Comparison of ENCODE assay signal across 1 cellular context in the genomic region with DNA sequence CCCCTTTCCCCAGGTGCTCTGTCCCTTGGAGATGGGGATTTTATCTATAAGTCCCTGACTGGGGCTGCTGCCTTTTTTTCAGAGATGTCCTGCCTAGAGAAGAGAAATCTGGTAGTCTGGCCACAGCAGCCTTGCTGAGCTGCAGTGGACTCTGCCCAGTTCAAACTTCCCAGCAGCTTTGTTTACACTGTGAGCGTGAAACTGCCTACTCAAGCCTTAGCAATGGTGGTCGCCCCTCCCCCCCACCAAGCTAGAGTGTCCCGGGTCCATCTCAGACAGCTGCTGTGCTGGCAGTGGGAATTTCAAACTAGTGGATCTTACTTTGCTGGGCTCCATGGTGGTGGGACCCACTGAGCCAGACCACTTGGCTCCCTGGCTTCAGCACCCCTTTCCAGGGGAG.
A peak's percentile ranks its signal among the peaks of the same experiment; 100 is the strongest.
TF ChIP-seq lines count a peak whose summit lies in the region.

No MANE protein-coding gene starts in this region.

TF ChIP-seq in HepG2, 621 proteins besides CTCF, POLR2A, EP300 and RAD21 (continued from another document and continues in another):
- TF ChIP-seq, protein P1, sequence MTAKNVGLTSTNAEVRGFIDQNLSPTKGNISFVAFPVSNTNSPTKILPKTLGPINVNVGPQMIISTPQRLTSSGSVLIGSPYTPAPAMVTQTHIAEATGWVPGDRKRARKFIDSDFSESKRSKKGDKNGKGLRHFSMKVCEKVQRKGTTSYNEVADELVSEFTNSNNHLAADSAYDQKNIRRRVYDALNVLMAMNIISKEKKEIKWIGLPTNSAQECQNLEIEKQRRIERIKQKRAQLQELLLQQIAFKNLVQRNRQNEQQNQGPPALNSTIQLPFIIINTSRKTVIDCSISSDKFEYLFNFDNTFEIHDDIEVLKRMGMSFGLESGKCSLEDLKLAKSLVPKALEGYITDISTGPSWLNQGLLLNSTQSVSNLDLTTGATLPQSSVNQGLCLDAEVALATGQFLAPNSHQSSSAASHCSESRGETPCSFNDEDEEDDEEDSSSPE (CRISPR knock-in tag; IDR thresholded peaks at IDR 0.05): 0 out of 2 replicates have a peak, but pooled peaks have one; percentile 32
- TF ChIP-seq, protein P2, sequence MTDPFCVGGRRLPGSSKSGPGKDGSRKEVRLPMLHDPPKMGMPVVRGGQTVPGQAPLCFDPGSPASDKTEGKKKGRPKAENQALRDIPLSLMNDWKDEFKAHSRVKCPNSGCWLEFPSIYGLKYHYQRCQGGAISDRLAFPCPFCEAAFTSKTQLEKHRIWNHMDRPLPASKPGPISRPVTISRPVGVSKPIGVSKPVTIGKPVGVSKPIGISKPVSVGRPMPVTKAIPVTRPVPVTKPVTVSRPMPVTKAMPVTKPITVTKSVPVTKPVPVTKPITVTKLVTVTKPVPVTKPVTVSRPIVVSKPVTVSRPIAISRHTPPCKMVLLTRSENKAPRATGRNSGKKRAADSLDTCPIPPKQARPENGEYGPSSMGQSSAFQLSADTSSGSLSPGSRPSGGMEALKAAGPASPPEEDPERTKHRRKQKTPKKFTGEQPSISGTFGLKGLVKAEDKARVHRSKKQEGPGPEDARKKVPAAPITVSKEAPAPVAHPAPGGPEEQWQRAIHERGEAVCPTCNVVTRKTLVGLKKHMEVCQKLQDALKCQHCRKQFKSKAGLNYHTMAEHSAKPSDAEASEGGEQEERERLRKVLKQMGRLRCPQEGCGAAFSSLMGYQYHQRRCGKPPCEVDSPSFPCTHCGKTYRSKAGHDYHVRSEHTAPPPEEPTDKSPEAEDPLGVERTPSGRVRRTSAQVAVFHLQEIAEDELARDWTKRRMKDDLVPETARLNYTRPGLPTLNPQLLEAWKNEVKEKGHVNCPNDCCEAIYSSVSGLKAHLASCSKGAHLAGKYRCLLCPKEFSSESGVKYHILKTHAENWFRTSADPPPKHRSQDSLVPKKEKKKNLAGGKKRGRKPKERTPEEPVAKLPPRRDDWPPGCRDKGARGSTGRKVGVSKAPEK (CRISPR knock-in tag; IDR thresholded peaks at IDR 0.05; ENCODE audit: borderline replicate concordance): peak; percentile 75; the same call in 1 of the 2 replicates
- TF ChIP-seq, protein P3, sequence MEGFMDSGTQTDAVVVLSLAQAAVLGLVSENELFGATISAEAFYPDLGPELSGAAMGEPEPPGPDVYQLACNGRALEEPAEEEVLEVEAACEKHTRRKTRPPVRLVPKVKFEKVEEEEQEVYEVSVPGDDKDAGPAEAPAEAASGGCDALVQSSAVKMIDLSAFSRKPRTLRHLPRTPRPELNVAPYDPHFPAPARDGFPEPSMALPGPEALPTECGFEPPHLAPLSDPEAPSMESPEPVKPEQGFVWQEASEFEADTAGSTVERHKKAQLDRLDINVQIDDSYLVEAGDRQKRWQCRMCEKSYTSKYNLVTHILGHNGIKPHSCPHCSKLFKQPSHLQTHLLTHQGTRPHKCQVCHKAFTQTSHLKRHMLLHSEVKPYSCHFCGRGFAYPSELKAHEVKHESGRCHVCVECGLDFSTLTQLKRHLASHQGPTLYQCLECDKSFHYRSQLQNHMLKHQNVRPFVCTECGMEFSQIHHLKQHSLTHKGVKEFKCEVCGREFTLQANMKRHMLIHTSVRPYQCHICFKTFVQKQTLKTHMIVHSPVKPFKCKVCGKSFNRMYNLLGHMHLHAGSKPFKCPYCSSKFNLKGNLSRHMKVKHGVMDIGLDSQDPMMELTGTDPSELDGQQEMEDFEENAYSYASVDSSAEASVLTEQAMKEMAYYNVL (CRISPR knock-in tag; IDR thresholded peaks at IDR 0.05; ENCODE audit: borderline replicate concordance): no peak
- no peak for TF ChIP-seq ZNF234 (CRISPR knock-in tag; conservative IDR thresholded peaks at IDR 0.05)
- TF ChIP-seq ZNF143 (CRISPR knock-in tag; IDR thresholded peaks at IDR 0.05): no peak
- no peak for TF ChIP-seq ATF1 (CRISPR knock-in tag; IDR thresholded peaks at IDR 0.05)
- peak; percentile 17; the same call in 1 of the 2 replicates for TF ChIP-seq SP4 (CRISPR knock-in tag; IDR thresholded peaks at IDR 0.05)
- TF ChIP-seq ZNF292 (CRISPR knock-in tag; IDR thresholded peaks at IDR 0.05; ENCODE audit: borderline replicate concordance, low read depth): peak; percentile 96; the same call in 1 of the 2 replicates
- no peak for TF ChIP-seq SOX13 (IDR thresholded peaks at IDR 0.05)
- TF ChIP-seq SOX13 (CRISPR knock-in tag; conservative IDR thresholded peaks at IDR 0.05 in 1 of 2, IDR thresholded peaks at IDR 0.05 in 1 of 2): peak in 1 of 2 experiments; percentile 17; a peak in 1 of 4 replicates
- 0 out of 2 replicates have a peak, but pooled peaks have one; percentile 73 for TF ChIP-seq ZNF557 (CRISPR knock-in tag; IDR thresholded peaks at IDR 0.05)
- TF ChIP-seq, protein P4, sequence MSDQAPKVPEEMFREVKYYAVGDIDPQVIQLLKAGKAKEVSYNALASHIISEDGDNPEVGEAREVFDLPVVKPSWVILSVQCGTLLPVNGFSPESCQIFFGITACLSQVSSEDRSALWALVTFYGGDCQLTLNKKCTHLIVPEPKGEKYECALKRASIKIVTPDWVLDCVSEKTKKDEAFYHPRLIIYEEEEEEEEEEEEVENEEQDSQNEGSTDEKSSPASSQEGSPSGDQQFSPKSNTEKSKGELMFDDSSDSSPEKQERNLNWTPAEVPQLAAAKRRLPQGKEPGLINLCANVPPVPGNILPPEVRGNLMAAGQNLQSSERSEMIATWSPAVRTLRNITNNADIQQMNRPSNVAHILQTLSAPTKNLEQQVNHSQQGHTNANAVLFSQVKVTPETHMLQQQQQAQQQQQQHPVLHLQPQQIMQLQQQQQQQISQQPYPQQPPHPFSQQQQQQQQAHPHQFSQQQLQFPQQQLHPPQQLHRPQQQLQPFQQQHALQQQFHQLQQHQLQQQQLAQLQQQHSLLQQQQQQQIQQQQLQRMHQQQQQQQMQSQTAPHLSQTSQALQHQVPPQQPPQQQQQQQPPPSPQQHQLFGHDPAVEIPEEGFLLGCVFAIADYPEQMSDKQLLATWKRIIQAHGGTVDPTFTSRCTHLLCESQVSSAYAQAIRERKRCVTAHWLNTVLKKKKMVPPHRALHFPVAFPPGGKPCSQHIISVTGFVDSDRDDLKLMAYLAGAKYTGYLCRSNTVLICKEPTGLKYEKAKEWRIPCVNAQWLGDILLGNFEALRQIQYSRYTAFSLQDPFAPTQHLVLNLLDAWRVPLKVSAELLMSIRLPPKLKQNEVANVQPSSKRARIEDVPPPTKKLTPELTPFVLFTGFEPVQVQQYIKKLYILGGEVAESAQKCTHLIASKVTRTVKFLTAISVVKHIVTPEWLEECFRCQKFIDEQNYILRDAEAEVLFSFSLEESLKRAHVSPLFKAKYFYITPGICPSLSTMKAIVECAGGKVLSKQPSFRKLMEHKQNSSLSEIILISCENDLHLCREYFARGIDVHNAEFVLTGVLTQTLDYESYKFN (CRISPR knock-in tag; conservative IDR thresholded peaks at IDR 0.05): peak; percentile 92
- TF ChIP-seq, protein P5, sequence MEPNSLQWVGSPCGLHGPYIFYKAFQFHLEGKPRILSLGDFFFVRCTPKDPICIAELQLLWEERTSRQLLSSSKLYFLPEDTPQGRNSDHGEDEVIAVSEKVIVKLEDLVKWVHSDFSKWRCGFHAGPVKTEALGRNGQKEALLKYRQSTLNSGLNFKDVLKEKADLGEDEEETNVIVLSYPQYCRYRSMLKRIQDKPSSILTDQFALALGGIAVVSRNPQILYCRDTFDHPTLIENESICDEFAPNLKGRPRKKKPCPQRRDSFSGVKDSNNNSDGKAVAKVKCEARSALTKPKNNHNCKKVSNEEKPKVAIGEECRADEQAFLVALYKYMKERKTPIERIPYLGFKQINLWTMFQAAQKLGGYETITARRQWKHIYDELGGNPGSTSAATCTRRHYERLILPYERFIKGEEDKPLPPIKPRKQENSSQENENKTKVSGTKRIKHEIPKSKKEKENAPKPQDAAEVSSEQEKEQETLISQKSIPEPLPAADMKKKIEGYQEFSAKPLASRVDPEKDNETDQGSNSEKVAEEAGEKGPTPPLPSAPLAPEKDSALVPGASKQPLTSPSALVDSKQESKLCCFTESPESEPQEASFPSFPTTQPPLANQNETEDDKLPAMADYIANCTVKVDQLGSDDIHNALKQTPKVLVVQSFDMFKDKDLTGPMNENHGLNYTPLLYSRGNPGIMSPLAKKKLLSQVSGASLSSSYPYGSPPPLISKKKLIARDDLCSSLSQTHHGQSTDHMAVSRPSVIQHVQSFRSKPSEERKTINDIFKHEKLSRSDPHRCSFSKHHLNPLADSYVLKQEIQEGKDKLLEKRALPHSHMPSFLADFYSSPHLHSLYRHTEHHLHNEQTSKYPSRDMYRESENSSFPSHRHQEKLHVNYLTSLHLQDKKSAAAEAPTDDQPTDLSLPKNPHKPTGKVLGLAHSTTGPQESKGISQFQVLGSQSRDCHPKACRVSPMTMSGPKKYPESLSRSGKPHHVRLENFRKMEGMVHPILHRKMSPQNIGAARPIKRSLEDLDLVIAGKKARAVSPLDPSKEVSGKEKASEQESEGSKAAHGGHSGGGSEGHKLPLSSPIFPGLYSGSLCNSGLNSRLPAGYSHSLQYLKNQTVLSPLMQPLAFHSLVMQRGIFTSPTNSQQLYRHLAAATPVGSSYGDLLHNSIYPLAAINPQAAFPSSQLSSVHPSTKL (CRISPR knock-in tag; IDR thresholded peaks at IDR 0.05): peak; percentile 75
- TF ChIP-seq CENPT (CRISPR knock-in tag; IDR thresholded peaks at IDR 0.05; ENCODE audit: low read depth): no peak
- TF ChIP-seq, protein P6, sequence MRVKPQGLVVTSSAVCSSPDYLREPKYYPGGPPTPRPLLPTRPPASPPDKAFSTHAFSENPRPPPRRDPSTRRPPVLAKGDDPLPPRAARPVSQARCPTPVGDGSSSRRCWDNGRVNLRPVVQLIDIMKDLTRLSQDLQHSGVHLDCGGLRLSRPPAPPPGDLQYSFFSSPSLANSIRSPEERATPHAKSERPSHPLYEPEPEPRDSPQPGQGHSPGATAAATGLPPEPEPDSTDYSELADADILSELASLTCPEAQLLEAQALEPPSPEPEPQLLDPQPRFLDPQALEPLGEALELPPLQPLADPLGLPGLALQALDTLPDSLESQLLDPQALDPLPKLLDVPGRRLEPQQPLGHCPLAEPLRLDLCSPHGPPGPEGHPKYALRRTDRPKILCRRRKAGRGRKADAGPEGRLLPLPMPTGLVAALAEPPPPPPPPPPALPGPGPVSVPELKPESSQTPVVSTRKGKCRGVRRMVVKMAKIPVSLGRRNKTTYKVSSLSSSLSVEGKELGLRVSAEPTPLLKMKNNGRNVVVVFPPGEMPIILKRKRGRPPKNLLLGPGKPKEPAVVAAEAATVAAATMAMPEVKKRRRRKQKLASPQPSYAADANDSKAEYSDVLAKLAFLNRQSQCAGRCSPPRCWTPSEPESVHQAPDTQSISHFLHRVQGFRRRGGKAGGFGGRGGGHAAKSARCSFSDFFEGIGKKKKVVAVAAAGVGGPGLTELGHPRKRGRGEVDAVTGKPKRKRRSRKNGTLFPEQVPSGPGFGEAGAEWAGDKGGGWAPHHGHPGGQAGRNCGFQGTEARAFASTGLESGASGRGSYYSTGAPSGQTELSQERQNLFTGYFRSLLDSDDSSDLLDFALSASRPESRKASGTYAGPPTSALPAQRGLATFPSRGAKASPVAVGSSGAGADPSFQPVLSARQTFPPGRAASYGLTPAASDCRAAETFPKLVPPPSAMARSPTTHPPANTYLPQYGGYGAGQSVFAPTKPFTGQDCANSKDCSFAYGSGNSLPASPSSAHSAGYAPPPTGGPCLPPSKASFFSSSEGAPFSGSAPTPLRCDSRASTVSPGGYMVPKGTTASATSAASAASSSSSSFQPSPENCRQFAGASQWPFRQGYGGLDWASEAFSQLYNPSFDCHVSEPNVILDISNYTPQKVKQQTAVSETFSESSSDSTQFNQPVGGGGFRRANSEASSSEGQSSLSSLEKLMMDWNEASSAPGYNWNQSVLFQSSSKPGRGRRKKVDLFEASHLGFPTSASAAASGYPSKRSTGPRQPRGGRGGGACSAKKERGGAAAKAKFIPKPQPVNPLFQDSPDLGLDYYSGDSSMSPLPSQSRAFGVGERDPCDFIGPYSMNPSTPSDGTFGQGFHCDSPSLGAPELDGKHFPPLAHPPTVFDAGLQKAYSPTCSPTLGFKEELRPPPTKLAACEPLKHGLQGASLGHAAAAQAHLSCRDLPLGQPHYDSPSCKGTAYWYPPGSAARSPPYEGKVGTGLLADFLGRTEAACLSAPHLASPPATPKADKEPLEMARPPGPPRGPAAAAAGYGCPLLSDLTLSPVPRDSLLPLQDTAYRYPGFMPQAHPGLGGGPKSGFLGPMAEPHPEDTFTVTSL (CRISPR knock-in tag; IDR thresholded peaks at IDR 0.05; ENCODE audit: borderline replicate concordance): peak; percentile 64; the same call in 1 of the 2 replicates
- TF ChIP-seq PHF20 (CRISPR knock-in tag; IDR thresholded peaks at IDR 0.05): no peak
- no peak for TF ChIP-seq MAZ (IDR thresholded peaks at IDR 0.05; ENCODE audit: borderline replicate concordance, low read depth, low read length)
- TF ChIP-seq MAZ (CRISPR knock-in tag; IDR thresholded peaks at IDR 0.05; ENCODE audit: low read depth): no peak
- TF ChIP-seq, protein P7, sequence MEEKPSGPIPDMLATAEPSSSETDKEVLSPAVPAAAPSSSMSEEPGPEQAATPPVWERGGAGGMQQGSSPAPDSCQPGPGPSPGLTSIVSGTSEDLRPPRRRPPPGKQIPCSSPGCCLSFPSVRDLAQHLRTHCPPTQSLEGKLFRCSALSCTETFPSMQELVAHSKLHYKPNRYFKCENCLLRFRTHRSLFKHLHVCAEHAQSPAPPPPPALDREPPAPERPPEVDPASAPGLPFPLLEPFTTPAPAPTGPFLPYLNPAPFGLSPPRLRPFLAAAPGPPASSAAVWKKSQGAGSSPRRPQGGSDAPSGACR (CRISPR knock-in tag; IDR thresholded peaks at IDR 0.05): 0 out of 2 replicates have a peak, but pooled peaks have one; percentile 42
- TF ChIP-seq TEAD3 (CRISPR knock-in tag; optimal IDR thresholded peaks at IDR 0.05; ENCODE audit: borderline replicate concordance): peak; percentile 30
- no peak for TF ChIP-seq NFKBIZ (CRISPR knock-in tag; IDR thresholded peaks at IDR 0.05)
- TF ChIP-seq, protein P8, sequence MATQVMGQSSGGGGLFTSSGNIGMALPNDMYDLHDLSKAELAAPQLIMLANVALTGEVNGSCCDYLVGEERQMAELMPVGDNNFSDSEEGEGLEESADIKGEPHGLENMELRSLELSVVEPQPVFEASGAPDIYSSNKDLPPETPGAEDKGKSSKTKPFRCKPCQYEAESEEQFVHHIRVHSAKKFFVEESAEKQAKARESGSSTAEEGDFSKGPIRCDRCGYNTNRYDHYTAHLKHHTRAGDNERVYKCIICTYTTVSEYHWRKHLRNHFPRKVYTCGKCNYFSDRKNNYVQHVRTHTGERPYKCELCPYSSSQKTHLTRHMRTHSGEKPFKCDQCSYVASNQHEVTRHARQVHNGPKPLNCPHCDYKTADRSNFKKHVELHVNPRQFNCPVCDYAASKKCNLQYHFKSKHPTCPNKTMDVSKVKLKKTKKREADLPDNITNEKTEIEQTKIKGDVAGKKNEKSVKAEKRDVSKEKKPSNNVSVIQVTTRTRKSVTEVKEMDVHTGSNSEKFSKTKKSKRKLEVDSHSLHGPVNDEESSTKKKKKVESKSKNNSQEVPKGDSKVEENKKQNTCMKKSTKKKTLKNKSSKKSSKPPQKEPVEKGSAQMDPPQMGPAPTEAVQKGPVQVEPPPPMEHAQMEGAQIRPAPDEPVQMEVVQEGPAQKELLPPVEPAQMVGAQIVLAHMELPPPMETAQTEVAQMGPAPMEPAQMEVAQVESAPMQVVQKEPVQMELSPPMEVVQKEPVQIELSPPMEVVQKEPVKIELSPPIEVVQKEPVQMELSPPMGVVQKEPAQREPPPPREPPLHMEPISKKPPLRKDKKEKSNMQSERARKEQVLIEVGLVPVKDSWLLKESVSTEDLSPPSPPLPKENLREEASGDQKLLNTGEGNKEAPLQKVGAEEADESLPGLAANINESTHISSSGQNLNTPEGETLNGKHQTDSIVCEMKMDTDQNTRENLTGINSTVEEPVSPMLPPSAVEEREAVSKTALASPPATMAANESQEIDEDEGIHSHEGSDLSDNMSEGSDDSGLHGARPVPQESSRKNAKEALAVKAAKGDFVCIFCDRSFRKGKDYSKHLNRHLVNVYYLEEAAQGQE (IDR thresholded peaks at IDR 0.05; ENCODE audit: borderline replicate concordance in 1 of 2, low read depth in 1 of 2, low read length in 2 of 2): 0 out of 4 replicates have a peak, but pooled peaks of 1 of the 2 experiments have one; percentile 7
- TF ChIP-seq ZBTB7B (CRISPR knock-in tag; IDR thresholded peaks at IDR 0.05): peak; percentile 91
